ENCODE assay signal across 22 cellular contexts in genomic region chr2:218627939-218628338, GRCh38. TPM values are rescaled to one million over a fixed set of nuclear protein-coding genes. Genes with fewer than 3 reads are reported as not detected.
DNase-seq lines count a peak whose midpoint lies in the region; ATAC-seq, FAIRE-seq and TF ChIP-seq lines count a peak whose summit lies in the region.
"Had no signal": no experiment of that assay in that cellular context is flagged by ENCODE, and none has a peak within 500 bp of the region (broad histone marks: within the 10 kb centered on the region; RNA-seq: fewer than 3 reads in every experiment).

No MANE protein-coding gene starts in this region.

- no peak overlapping the region for H3K18ac ChIP-seq in H1 (ENCODE audit: extremely low read depth, low read length)

- H3K36me3 Mint-ChIP-seq in activated naive CD8-positive, alpha-beta T cell treated with anti-CD3 and anti-CD28 coated beads, Interleukin-2, amount 10 ng/mL, durations not matched to agents 7 days and 5 days, result no peaks in the 10 kb centered on the region
- peaks cover 2% of the 10 kb centered on the region for H3K36me3 Mint-ChIP-seq in activated naive CD8-positive, alpha-beta T cell treated with anti-CD3 and anti-CD28 coated beads for 36 hours

- H2BK5ac ChIP-seq in H1 (ENCODE audit: low read depth, low read length), result no peak overlapping the region

- 0 out of 2 replicates have a peak overlapping the region, but pooled peaks have one; percentile 65 for H2AK5ac ChIP-seq in H1 (ENCODE audit: low read depth, low read length)

- no peak for TF ChIP-seq RAD21 in H1 (IDR thresholded peaks at IDR 0.05 in 1 of 2, conservative IDR thresholded peaks at IDR 0.05 in 1 of 2; ENCODE audit: low read depth in 2 of 2, low read length in 2 of 2)

- no peaks in the 10 kb centered on the region for H3K36me3 ChIP-seq in H1 (ENCODE audit: control insufficient read depth in 2 of 4, insufficient read depth in 4 of 4, low read length in 3 of 4)
- H3K36me3 ChIP-seq: HAP-1 had no signal

- no peak overlapping the region for H2BK20ac ChIP-seq in H1 (ENCODE audit: low read length)

- POLR2A ChIA-PET in activated naive CD8-positive, alpha-beta T cell treated with anti-CD3 and anti-CD28 coated beads, Interleukin-2, amount 10 ng/mL, durations not matched to agents 7 days and 5 days (lab: Charles Lee), result interaction anchor here (0.6 to 1.3 kb wide), 2 partner anchors 44 to 93 kb away, joined by 3 to 4 read pairs; partner anchors contain the start of genes RNF25 and STK36
- POLR2A ChIA-PET in H1 (lab: Charles Lee; ENCODE audit: partially characterized antibody), result interaction anchor here (0.9 to 1.3 kb wide), 4 partner anchors 15 to 30 kb away, joined by 3 to 4 read pairs (median 4); partner anchors contain the start of gene PLCD4

- H3K23ac ChIP-seq in H1 (ENCODE audit: insufficient read length), result no peak overlapping the region

- H4K5ac ChIP-seq in H1 (ENCODE audit: insufficient read length, low read depth, low read length), result no peak overlapping the region

- H3K9me3 Mint-ChIP-seq in activated naive CD8-positive, alpha-beta T cell treated with anti-CD3 and anti-CD28 coated beads, Interleukin-2, amount 10 ng/mL, durations not matched to agents 7 days and 5 days, result no peaks in the 10 kb centered on the region
- H3K9me3 Mint-ChIP-seq in activated naive CD8-positive, alpha-beta T cell treated with anti-CD3 and anti-CD28 coated beads for 36 hours, result no peaks in the 10 kb centered on the region
- H3K9me3 Mint-ChIP-seq: CD4-positive, CD25-positive, alpha-beta regulatory T cell; GM23338; HFFc6 had no signal

- H3K56ac ChIP-seq in H1 (replicated peaks; ENCODE audit: insufficient read length, low read depth, low read length), result no peak overlapping the region

- H3K27me3 ChIP-seq in H1 (replicated peaks in 1 of 4; ENCODE audit: control insufficient read depth in 3 of 4, extremely low read depth in 1 of 4, insufficient read depth in 3 of 4, low read length in 3 of 4), result no peaks in the 10 kb centered on the region; a peak in 1 of 7 replicates
- H3K27me3 ChIP-seq: BLaER1 had no signal

- no peak overlapping the region for H3K4ac ChIP-seq in H1 (replicated peaks; ENCODE audit: insufficient read length, low read depth, low read length)

- H3K79me1 ChIP-seq in H1 (ENCODE audit: low read depth, low read length), result no peaks in the 10 kb centered on the region

- H3K9ac ChIP-seq in H1 (replicated peaks in 1 of 4; ENCODE audit: extremely low read depth in 1 of 4, low read depth in 3 of 4, low read length in 3 of 4), result no peak overlapping the region
- H3K9ac ChIP-seq: BLaER1 had no signal

- DNase-seq in activated naive CD8-positive, alpha-beta T cell treated with anti-CD3 and anti-CD28 coated beads, Interleukin-2, amount 10 ng/mL, durations not matched to agents 7 days and 5 days, result no peak
- DNase-seq in activated naive CD8-positive, alpha-beta T cell treated with anti-CD3 and anti-CD28 coated beads for 36 hours, result no peak
- peak; percentile 33 for DNase-seq in HT1080 (ENCODE audit: low read depth)
- DNase-seq in H1 (ENCODE audit: low read depth in 1 of 2, low spot score in 2 of 2), result no peak
- DNase-seq: CD4-positive, CD25-positive, alpha-beta regulatory T cell; HFFc6; IMR-90; NCI-H1092; NCI-H1417 treated with DMSO at 0.1 percent for 48 hours; NCI-H1694 treated with DMSO at 0.1 percent for 48 hours; NCI-H2081; NCI-H2227 treated with DMSO at 0.1 percent for 48 hours; NCI-H526 treated with DMSO at 0.1 percent for 48 hours; SHP77 treated with DMSO at 0.1 percent for 48 hours had no signal

- H3K9me3 ChIP-seq in H1 (ENCODE audit: insufficient read depth in 2 of 2, low read depth in 1 of 2, low read length in 1 of 2), result no peaks in the 10 kb centered on the region
- H3K9me3 ChIP-seq: BLaER1, HAP-1 had no signal

- H2BK120ac ChIP-seq in H1 (replicated peaks; ENCODE audit: low read depth, low read length), result no peak overlapping the region

- no peak for TF ChIP-seq CTCF in H1 (IDR thresholded peaks at IDR 0.05; ENCODE audit: control extremely low read depth in 1 of 3, insufficient read depth in 1 of 3, low read depth in 1 of 3, low read length in 3 of 3)

- no peak for TF ChIP-seq EP300 in H1 (IDR thresholded peaks at IDR 0.05; ENCODE audit: borderline replicate concordance in 1 of 2, low read depth in 2 of 2, low read length in 2 of 2)

- no peak for TF ChIP-seq POLR2A in H1 (IDR thresholded peaks at IDR 0.05; ENCODE audit: control extremely low read depth in 1 of 2, low read depth in 2 of 2, low read length in 2 of 2)

- no peak overlapping the region for H3K4me3 Mint-ChIP-seq in activated naive CD8-positive, alpha-beta T cell treated with anti-CD3 and anti-CD28 coated beads, Interleukin-2, amount 10 ng/mL, durations not matched to agents 7 days and 5 days
- no peak overlapping the region for H3K4me3 Mint-ChIP-seq in activated naive CD8-positive, alpha-beta T cell treated with anti-CD3 and anti-CD28 coated beads for 36 hours
- H3K4me3 Mint-ChIP-seq: CD4-positive, CD25-positive, alpha-beta regulatory T cell; GM23338; HFFc6 had no signal

- H2BK15ac ChIP-seq in H1 (ENCODE audit: low read length), result no peak overlapping the region

- H3K14ac ChIP-seq in H1 (ENCODE audit: insufficient read length), result no peak overlapping the region

- CTCF ChIA-PET in H1 (lab: Charles Lee; ENCODE audit: partially characterized antibody), result interaction anchor here (1.1 to 1.7 kb wide), 5 partner anchors 17 to 31 kb away, joined by 3 to 6 read pairs (median 4); no protein-coding TSS in a partner anchor

- no peak overlapping the region for H2BK12ac ChIP-seq in H1 (ENCODE audit: low read depth, low read length)

- H3K4me2 ChIP-seq in H1 (ENCODE audit: insufficient read depth in 1 of 2, low read depth in 2 of 2, low read length in 2 of 2), result no peak overlapping the region
- H3K4me2 ChIP-seq: BLaER1, GM23338 had no signal

- no peaks in the 10 kb centered on the region for H3K4me1 ChIP-seq in H1 (replicated peaks in 1 of 4; ENCODE audit: control insufficient read depth in 3 of 4, insufficient read depth in 4 of 4, low read length in 3 of 4)

- H3K4me3 ChIP-seq in H1 (ENCODE audit: extremely low read depth in 1 of 4, insufficient read depth in 2 of 4, low read depth in 3 of 4, low read length in 4 of 4), result no peak overlapping the region
- H3K4me3 ChIP-seq: BLaER1, GM23338, HAP-1 had no signal

- H4K91ac ChIP-seq in H1 (replicated peaks; ENCODE audit: insufficient read length, low read length), result no peak overlapping the region

- H3K79me2 ChIP-seq in H1 (ENCODE audit: control insufficient read depth in 1 of 2, insufficient read depth in 2 of 2, low read length in 2 of 2), result no peaks in the 10 kb centered on the region

- H4K8ac ChIP-seq in H1 (ENCODE audit: extremely low read depth, insufficient read depth, low read length), result no peak overlapping the region

- no peak overlapping the region for H3K27ac ChIP-seq in H1 (ENCODE audit: low read depth, low read length)
- H3K27ac ChIP-seq: BLaER1, RWPE1 had no signal

- no peak for FAIRE-seq in H1 (lab: Jason Lieb, UNC)
- FAIRE-seq: D721Med, GM18507 had no signal

- no peak overlapping the region for H2AFZ ChIP-seq in H1 (ENCODE audit: low read length)
- H2AFZ ChIP-seq: GM23338 had no signal

- H3K4me1 Mint-ChIP-seq in activated naive CD8-positive, alpha-beta T cell treated with anti-CD3 and anti-CD28 coated beads, Interleukin-2, amount 10 ng/mL, durations not matched to agents 7 days and 5 days, result peaks cover 9% of the 10 kb centered on the region
- H3K4me1 Mint-ChIP-seq in activated naive CD8-positive, alpha-beta T cell treated with anti-CD3 and anti-CD28 coated beads for 36 hours, result peaks cover 3% of the 10 kb centered on the region

- peak; percentile 26 for ATAC-seq in activated naive CD8-positive, alpha-beta T cell treated with anti-CD3 and anti-CD28 coated beads, Interleukin-2, amount 10 ng/mL, durations not matched to agents 7 days and 5 days (ENCODE audit: low read depth)
- ATAC-seq in GM19023 (IDR thresholded peaks at IDR 0.05; ENCODE audit: unreplicated experiment), result no peak
- ATAC-seq: GM23338, Panc1 had no signal

- H4K20me1 ChIP-seq in H1 (replicated peaks in 1 of 2; ENCODE audit: control insufficient read depth in 1 of 2, insufficient read depth in 2 of 2, low read length in 2 of 2), result no peaks in the 10 kb centered on the region
- H4K20me1 ChIP-seq: BLaER1 had no signal

- no peaks in the 10 kb centered on the region for H3K23me2 ChIP-seq in H1 (ENCODE audit: low read depth, low read length)

- 93% methylated on average over 4 of the region's 4 CpGs; no CpG with 5 or more reads in 1 of the 2 experiments for WGBS in H1 (ENCODE audit: extremely low coverage in 1 of 2, insufficient coverage in 1 of 2, insufficient read length in 1 of 2, insufficient replicate concordance in 2 of 2, low coverage in 1 of 2, low lambda C conversion rate in 2 of 2, missing lambda C conversion rate in 1 of 2), 2 experiments

- H3K27ac Mint-ChIP-seq in activated naive CD8-positive, alpha-beta T cell treated with anti-CD3 and anti-CD28 coated beads, Interleukin-2, amount 10 ng/mL, durations not matched to agents 7 days and 5 days, result no peak overlapping the region
- H3K27ac Mint-ChIP-seq in activated naive CD8-positive, alpha-beta T cell treated with anti-CD3 and anti-CD28 coated beads for 36 hours, result no peak overlapping the region
- H3K27ac Mint-ChIP-seq: CD4-positive, CD25-positive, alpha-beta regulatory T cell; GM23338; HFFc6 had no signal

- H3K27me3 Mint-ChIP-seq in activated naive CD8-positive, alpha-beta T cell treated with anti-CD3 and anti-CD28 coated beads, Interleukin-2, amount 10 ng/mL, durations not matched to agents 7 days and 5 days, result peaks cover 3% of the 10 kb centered on the region
- no peaks in the 10 kb centered on the region for H3K27me3 Mint-ChIP-seq in activated naive CD8-positive, alpha-beta T cell treated with anti-CD3 and anti-CD28 coated beads for 36 hours

RNA-seq across cellular contexts. Expression of gene PLCD4, which starts 20.2 kb away (rescaled TPM):
- under 1 TPM; 0.54 to 0.64 TPM for total RNA-seq in activated naive CD8-positive, alpha-beta T cell treated with anti-CD3 and anti-CD28 coated beads, Interleukin-2, amount 10 ng/mL, durations not matched to agents 7 days and 5 days
- total RNA-seq in activated naive CD8-positive, alpha-beta T cell treated with anti-CD3 and anti-CD28 coated beads for 36 hours, result under 1 TPM in 1 of 2 experiments, not detected in 1; 0.22 TPM
- 1.7 and 2.4 TPM in 2 replicates for total RNA-seq in HT1080 (2014; rRNA removed; shearing (Covaris generic))
- 0.21 and 0.31 TPM in 2 replicates for polyA plus RNA-seq in HT1080 (2015; cell fraction: cytosol; rRNA removed)
- 1.9 and 3.4 TPM in 2 replicates for polyA plus RNA-seq in HT1080 (2015; cell fraction: nucleus; rRNA removed)
- 0.50 and 0.61 TPM in 2 replicates for total RNA-seq in H1 (2021; fragmentation: NEBNext Ultra II Directional; extraction: Animal tissue kit (Norgen Biotek cat#: 25700))
- polyA plus RNA-seq in H1 (2011; rRNA removed), result 0.16 and 0.21 TPM in 2 replicates
- polyA plus RNA-seq in H1 (2011; cell fraction: cytosol; rRNA removed), result 0.08 TPM
- 0.94 TPM for polyA plus RNA-seq in H1 (2011; cell fraction: nucleus; rRNA removed)
- polyA plus RNA-seq in H1 (2012, experiment 1 of 2), result 1.6 to 2.9 TPM (median 2.4 TPM) in 4 replicates
- 0.56 TPM for polyA plus RNA-seq in H1 (2012, experiment 2 of 2)
- 0.16 TPM for polyA plus RNA-seq in H1 (2013, experiment 1 of 2)
- 0.17 TPM for polyA plus RNA-seq in H1 (2013, experiment 2 of 2)
- 0.34 and 0.69 TPM in 2 replicates for polyA minus RNA-seq in H1 (2011; rRNA and poly(A)+ RNA removed)
- polyA minus RNA-seq in H1 (2011; cell fraction: cytosol; rRNA and poly(A)+ RNA removed), result not detected
- 0.40 TPM for polyA minus RNA-seq in H1 (2011; cell fraction: nucleus; rRNA and poly(A)+ RNA removed)

RNA-seq across cellular contexts. Expression of gene ZNF142, which starts 31.5 kb away (rescaled TPM):
- 10 to 100 TPM; 48.6 TPM for total RNA-seq in activated naive CD8-positive, alpha-beta T cell treated with anti-CD3 and anti-CD28 coated beads, Interleukin-2, amount 10 ng/mL, durations not matched to agents 7 days and 5 days
- total RNA-seq in activated naive CD8-positive, alpha-beta T cell treated with anti-CD3 and anti-CD28 coated beads for 36 hours, result 10 to 100 TPM; 55.2 to 55.4 TPM
- 17.8 and 26.0 TPM in 2 replicates for total RNA-seq in HT1080 (2014; rRNA removed; shearing (Covaris generic))
- 10.2 and 13.2 TPM in 2 replicates for polyA plus RNA-seq in HT1080 (2015; cell fraction: cytosol; rRNA removed)
- polyA plus RNA-seq in HT1080 (2015; cell fraction: nucleus; rRNA removed), result 22.3 and 27.2 TPM in 2 replicates
- 32.5 and 37.9 TPM in 2 replicates for total RNA-seq in H1 (2021; fragmentation: NEBNext Ultra II Directional; extraction: Animal tissue kit (Norgen Biotek cat#: 25700))
- 9.4 and 18.5 TPM in 2 replicates for polyA plus RNA-seq in H1 (2011; rRNA removed)
- 6.2 TPM for polyA plus RNA-seq in H1 (2011; cell fraction: cytosol; rRNA removed)
- polyA plus RNA-seq in H1 (2011; cell fraction: nucleus; rRNA removed), result 31.4 TPM
- 12.6 to 16.3 TPM (median 15.5 TPM) in 4 replicates for polyA plus RNA-seq in H1 (2012, experiment 1 of 2)
- polyA plus RNA-seq in H1 (2012, experiment 2 of 2), result 10.9 TPM
- 14.0 TPM for polyA plus RNA-seq in H1 (2013, experiment 1 of 2)
- 12.6 TPM for polyA plus RNA-seq in H1 (2013, experiment 2 of 2)
- 25.8 and 30.7 TPM in 2 replicates for polyA minus RNA-seq in H1 (2011; rRNA and poly(A)+ RNA removed)
- polyA minus RNA-seq in H1 (2011; cell fraction: cytosol; rRNA and poly(A)+ RNA removed), result 15.5 TPM
- polyA minus RNA-seq in H1 (2011; cell fraction: nucleus; rRNA and poly(A)+ RNA removed), result 45.2 TPM

RNA-seq across cellular contexts. Expression of gene BCS1L, which starts 31.5 kb away (rescaled TPM):
- total RNA-seq in activated naive CD8-positive, alpha-beta T cell treated with anti-CD3 and anti-CD28 coated beads, Interleukin-2, amount 10 ng/mL, durations not matched to agents 7 days and 5 days, result 10 to 100 TPM; 46.7 to 49.3 TPM
- total RNA-seq in activated naive CD8-positive, alpha-beta T cell treated with anti-CD3 and anti-CD28 coated beads for 36 hours, result 10 to 100 TPM; 90.3 to 96.4 TPM
- total RNA-seq in HT1080 (2014; rRNA removed; shearing (Covaris generic)), result 69.2 and 80.7 TPM in 2 replicates
- polyA plus RNA-seq in HT1080 (2015; cell fraction: cytosol; rRNA removed), result 37.6 and 48.1 TPM in 2 replicates
- 169 and 172 TPM in 2 replicates for polyA plus RNA-seq in HT1080 (2015; cell fraction: nucleus; rRNA removed)
- 22.0 and 23.7 TPM in 2 replicates for total RNA-seq in H1 (2021; fragmentation: NEBNext Ultra II Directional; extraction: Animal tissue kit (Norgen Biotek cat#: 25700))
- 37.1 and 60.4 TPM in 2 replicates for polyA plus RNA-seq in H1 (2011; rRNA removed)
- 51.8 TPM for polyA plus RNA-seq in H1 (2011; cell fraction: cytosol; rRNA removed)
- polyA plus RNA-seq in H1 (2011; cell fraction: nucleus; rRNA removed), result 113 TPM
- polyA plus RNA-seq in H1 (2012, experiment 1 of 2), result 33.2 to 38.3 TPM (median 36.6 TPM) in 4 replicates
- polyA plus RNA-seq in H1 (2012, experiment 2 of 2), result 28.6 TPM
- polyA plus RNA-seq in H1 (2013, experiment 1 of 2), result 24.9 TPM
- polyA plus RNA-seq in H1 (2013, experiment 2 of 2), result 24.6 TPM
- polyA minus RNA-seq in H1 (2011; rRNA and poly(A)+ RNA removed), result 18.8 and 24.6 TPM in 2 replicates
- polyA minus RNA-seq in H1 (2011; cell fraction: cytosol; rRNA and poly(A)+ RNA removed), result 18.3 TPM
- 13.0 TPM for polyA minus RNA-seq in H1 (2011; cell fraction: nucleus; rRNA and poly(A)+ RNA removed)

RNA-seq across cellular contexts. Expression of gene RNF25, which starts 43.9 kb away (rescaled TPM):
- total RNA-seq in activated naive CD8-positive, alpha-beta T cell treated with anti-CD3 and anti-CD28 coated beads, Interleukin-2, amount 10 ng/mL, durations not matched to agents 7 days and 5 days, result 10 to 100 TPM; 21.9 to 30.9 TPM
- total RNA-seq in activated naive CD8-positive, alpha-beta T cell treated with anti-CD3 and anti-CD28 coated beads for 36 hours, result 10 to 100 TPM; 27.2 to 29.8 TPM
- 106 TPM in 2 replicates for total RNA-seq in HT1080 (2014; rRNA removed; shearing (Covaris generic))
- polyA plus RNA-seq in HT1080 (2015; cell fraction: cytosol; rRNA removed), result 35.1 and 45.5 TPM in 2 replicates
- 60.6 and 61.1 TPM in 2 replicates for polyA plus RNA-seq in HT1080 (2015; cell fraction: nucleus; rRNA removed)
- total RNA-seq in H1 (2021; fragmentation: NEBNext Ultra II Directional; extraction: Animal tissue kit (Norgen Biotek cat#: 25700)), result 19.6 and 24.7 TPM in 2 replicates
- polyA plus RNA-seq in H1 (2011; rRNA removed), result 29.6 and 31.6 TPM in 2 replicates
- polyA plus RNA-seq in H1 (2011; cell fraction: cytosol; rRNA removed), result 42.4 TPM
- polyA plus RNA-seq in H1 (2011; cell fraction: nucleus; rRNA removed), result 86.0 TPM
- 23.1 to 28.2 TPM (median 24.6 TPM) in 4 replicates for polyA plus RNA-seq in H1 (2012, experiment 1 of 2)
- 20.1 TPM for polyA plus RNA-seq in H1 (2012, experiment 2 of 2)
- 18.8 TPM for polyA plus RNA-seq in H1 (2013, experiment 1 of 2)
- 13.8 TPM for polyA plus RNA-seq in H1 (2013, experiment 2 of 2)
- 67.5 and 74.3 TPM in 2 replicates for polyA minus RNA-seq in H1 (2011; rRNA and poly(A)+ RNA removed)
- polyA minus RNA-seq in H1 (2011; cell fraction: cytosol; rRNA and poly(A)+ RNA removed), result 22.8 TPM
- polyA minus RNA-seq in H1 (2011; cell fraction: nucleus; rRNA and poly(A)+ RNA removed), result 28.2 TPM

RNA-seq across cellular contexts. Expression of gene STK36, which starts 43.9 kb away (rescaled TPM):
- 10 to 100 TPM; 19.9 to 20.1 TPM for total RNA-seq in activated naive CD8-positive, alpha-beta T cell treated with anti-CD3 and anti-CD28 coated beads, Interleukin-2, amount 10 ng/mL, durations not matched to agents 7 days and 5 days
- total RNA-seq in activated naive CD8-positive, alpha-beta T cell treated with anti-CD3 and anti-CD28 coated beads for 36 hours, result 10 to 100 TPM; 11.8 to 15.4 TPM
- total RNA-seq in HT1080 (2014; rRNA removed; shearing (Covaris generic)), result 11.0 and 14.9 TPM in 2 replicates
- polyA plus RNA-seq in HT1080 (2015; cell fraction: cytosol; rRNA removed), result 4.3 and 8.1 TPM in 2 replicates
- polyA plus RNA-seq in HT1080 (2015; cell fraction: nucleus; rRNA removed), result 141 and 152 TPM in 2 replicates
- 34.9 and 41.4 TPM in 2 replicates for total RNA-seq in H1 (2021; fragmentation: NEBNext Ultra II Directional; extraction: Animal tissue kit (Norgen Biotek cat#: 25700))
- polyA plus RNA-seq in H1 (2011; rRNA removed), result 57.6 and 65.8 TPM in 2 replicates
- 45.0 TPM for polyA plus RNA-seq in H1 (2011; cell fraction: cytosol; rRNA removed)
- polyA plus RNA-seq in H1 (2011; cell fraction: nucleus; rRNA removed), result 290 TPM
- 29.9 to 35.8 TPM (median 35.4 TPM) in 4 replicates for polyA plus RNA-seq in H1 (2012, experiment 1 of 2)
- 19.8 TPM for polyA plus RNA-seq in H1 (2012, experiment 2 of 2)
- polyA plus RNA-seq in H1 (2013, experiment 1 of 2), result 23.8 TPM
- polyA plus RNA-seq in H1 (2013, experiment 2 of 2), result 24.3 TPM
- 54.6 and 69.5 TPM in 2 replicates for polyA minus RNA-seq in H1 (2011; rRNA and poly(A)+ RNA removed)
- polyA minus RNA-seq in H1 (2011; cell fraction: cytosol; rRNA and poly(A)+ RNA removed), result 11.6 TPM
- 61.5 TPM for polyA minus RNA-seq in H1 (2011; cell fraction: nucleus; rRNA and poly(A)+ RNA removed)
